13 cellular contexts compared by ENCODE assay signal in genomic region chr1:206696812-206697585, GRCh38. TPM values are rescaled to one million over a fixed set of nuclear protein-coding genes. Genes with fewer than 3 reads are reported as not detected.
DNase-seq lines count a peak whose midpoint lies in the region; ATAC-seq lines count a peak whose summit lies in the region.
"Had no signal": no experiment of that assay in that cellular context is flagged by ENCODE, and none has a peak within 500 bp of the region (broad histone marks: within the 10 kb centered on the region; RNA-seq: fewer than 3 reads in every experiment).

No MANE protein-coding gene starts in this region.

- H2BK12ac ChIP-seq in mesenchymal stem cell (ENCODE audit: low read length in 2 of 2), result no peak overlapping the region

- no peak overlapping the region for H3K4ac ChIP-seq in mesenchymal stem cell (ENCODE audit: low read depth in 1 of 2, low read length in 2 of 2)

- H3K4me1 ChIP-seq in mesenchymal stem cell (ENCODE audit: control insufficient read depth, insufficient read depth, low read depth, low read length), result peaks cover 45% of the 10 kb centered on the region

- H3K27me3 ChIP-seq in mesenchymal stem cell (ENCODE audit: control insufficient read depth in 1 of 2, insufficient read depth in 1 of 2, low read length in 2 of 2), result no peaks in the 10 kb centered on the region
- H3K27me3 ChIP-seq: colonic mucosa, esophagus muscularis mucosa had no signal

- H3K9me3 Mint-ChIP-seq in central memory CD8-positive, alpha-beta T cell, result no peaks in the 10 kb centered on the region

- peaks cover 21% of the 10 kb centered on the region for H3K79me1 ChIP-seq in mesenchymal stem cell (replicated peaks; ENCODE audit: low read length, poor library complexity, severe bottlenecking)

- H3K9me3 ChIP-seq in mesenchymal stem cell (ENCODE audit: control insufficient read depth, low read length), result no peaks in the 10 kb centered on the region
- H3K9me3 ChIP-seq: colonic mucosa, esophagus muscularis mucosa had no signal

- H3K14ac ChIP-seq in mesenchymal stem cell (ENCODE audit: low read length in 2 of 2), result no peak overlapping the region

- no peak overlapping the region for H3K4me3 ChIP-seq in mesenchymal stem cell (ENCODE audit: insufficient read depth in 1 of 2, low read depth in 1 of 2, low read length in 2 of 2)
- H3K4me3 ChIP-seq: colonic mucosa, esophagus muscularis mucosa had no signal

- peaks cover 39% of the 10 kb centered on the region for H3K36me3 Mint-ChIP-seq in central memory CD8-positive, alpha-beta T cell (ENCODE audit: insufficient read depth)

- peaks cover 17 to 19% of the 10 kb centered on the region in 2 experiments for H3K36me3 ChIP-seq in mesenchymal stem cell (ENCODE audit: control insufficient read depth in 1 of 2, insufficient read depth in 2 of 2, low read depth in 1 of 2, low read length in 2 of 2)
- H3K36me3 ChIP-seq: colonic mucosa had no signal

- H3K27me3 Mint-ChIP-seq in central memory CD8-positive, alpha-beta T cell, result no peaks in the 10 kb centered on the region
- H3K27me3 Mint-ChIP-seq: activated CD8-positive, alpha-beta memory T cell treated with anti-CD3 and anti-CD28 coated beads, Interleukin-2, amount 10 ng/mL, durations not matched to agents 7 days and 5 days had no signal

- H3K27ac Mint-ChIP-seq in central memory CD8-positive, alpha-beta T cell (ENCODE audit: low read depth), result peak overlapping the region; percentile 33
- H3K27ac Mint-ChIP-seq: activated CD8-positive, alpha-beta memory T cell treated with anti-CD3 and anti-CD28 coated beads, Interleukin-2, amount 10 ng/mL, durations not matched to agents 7 days and 5 days had no signal

- H4K91ac ChIP-seq in mesenchymal stem cell (ENCODE audit: low read length), result no peak overlapping the region

- no peak overlapping the region for H2AFZ ChIP-seq in mesenchymal stem cell (ENCODE audit: low read depth, low read length)

- H3K4me1 Mint-ChIP-seq in central memory CD8-positive, alpha-beta T cell, result peaks cover 84% of the 10 kb centered on the region

- no peak overlapping the region for H2BK120ac ChIP-seq in mesenchymal stem cell (ENCODE audit: low read depth, low read length)

- 95% methylated on average over 4 of the region's 4 CpGs for WGBS in mesenchymal stem cell

- no peak overlapping the region for H3K27ac ChIP-seq in mesenchymal stem cell (ENCODE audit: low read length, poor library complexity, severe bottlenecking)
- H3K27ac ChIP-seq in caudate nucleus (ENCODE audit: low read depth, low read length), result no peak overlapping the region
- H3K27ac ChIP-seq: colonic mucosa had no signal

- intact Hi-C loops in Right ventricle myocardium superior (cut with DNase I) (no loop called here), left cardiac atrium (cut with DNase I) (no loop called here)

- H3K18ac ChIP-seq in mesenchymal stem cell (ENCODE audit: low read depth in 1 of 2, low read length in 2 of 2), result peak overlapping the region in 1 of 2 experiments; percentile 28

- no peak overlapping the region for H2BK15ac ChIP-seq in mesenchymal stem cell (ENCODE audit: low read depth, poor library complexity, severe bottlenecking)

- H3K4me2 ChIP-seq in mesenchymal stem cell (ENCODE audit: low read length, poor library complexity, severe bottlenecking), result peak overlapping the region; percentile 3

- no peak overlapping the region for H3K9ac ChIP-seq in mesenchymal stem cell (ENCODE audit: low read length)

- peak; percentile 43 for ATAC-seq in Right ventricle myocardium superior (ENCODE audit: poor library complexity)
- ATAC-seq in left cardiac atrium, result no peak
- no peak for ATAC-seq in central memory CD8-positive, alpha-beta T cell (replicated peaks; ENCODE audit: extremely low read depth, poor library complexity, severe bottlenecking)
- ATAC-seq: activated CD8-positive, alpha-beta memory T cell treated with anti-CD3 and anti-CD28 coated beads, Interleukin-2, amount 10 ng/mL, durations not matched to agents 7 days and 5 days had no signal

- no peak overlapping the region for H4K8ac ChIP-seq in mesenchymal stem cell (ENCODE audit: low read length)

- peak overlapping the region; percentile 45 for H2AK5ac ChIP-seq in mesenchymal stem cell (ENCODE audit: low read length, severe bottlenecking)

- H3K4me3 Mint-ChIP-seq in central memory CD8-positive, alpha-beta T cell, result no peak overlapping the region
- H3K4me3 Mint-ChIP-seq: activated CD8-positive, alpha-beta memory T cell treated with anti-CD3 and anti-CD28 coated beads, Interleukin-2, amount 10 ng/mL, durations not matched to agents 7 days and 5 days had no signal

- DNase-seq in Right ventricle myocardium superior (no peak), left cardiac atrium (no peak), mesenchymal stem cell (no peak), SHP77 treated with DMSO at 0.1 percent for 48 hours (lab: John Stamatoyannopoulos, UW) (no peak), caudate nucleus (lab: John Stamatoyannopoulos, UW) (no peak), NCI-H2171 treated with DMSO at 0.1 percent for 48 hours (lab: John Stamatoyannopoulos, UW) (no peak), GM19238 (ENCODE audit: insufficient read length, low spot score) (no peak)
- no peak for DNase-seq in central memory CD8-positive, alpha-beta T cell (ENCODE audit: low spot score in 2 of 2)
- DNase-seq: activated CD8-positive, alpha-beta memory T cell treated with anti-CD3 and anti-CD28 coated beads, Interleukin-2, amount 10 ng/mL, durations not matched to agents 7 days and 5 days; colonic mucosa; DND-41; NCI-H2029 had no signal

- H2BK5ac ChIP-seq in mesenchymal stem cell (ENCODE audit: low read depth, low read length, poor library complexity, severe bottlenecking), result no peak overlapping the region

- H3K23ac ChIP-seq in mesenchymal stem cell (ENCODE audit: low read length in 2 of 2), result no peak overlapping the region

RNA-seq across cellular contexts. Expression of gene MAPKAPK2, which starts 12.3 kb away (rescaled TPM):
- total RNA-seq in Right ventricle myocardium superior, result 200 TPM
- 100 to 1,000 TPM; 154 to 219 TPM for total RNA-seq in left cardiac atrium
- 73.7 TPM for polyA plus RNA-seq in mesenchymal stem cell (2013, experiment 1 of 2)
- polyA plus RNA-seq in mesenchymal stem cell (2013, experiment 2 of 2), result 75.7 TPM
